ENCODE assay signal across 33 cellular contexts in genomic region chr11:45188127-45188526, GRCh38.
"Had no signal": no experiment of that assay in that cellular context is flagged by ENCODE, and none has a peak within 500 bp of the region (broad histone marks: within the 10 kb centered on the region; RNA-seq: fewer than 3 reads in every experiment).

No MANE protein-coding gene starts in this region.

- H3K4me3 ChIP-seq: ascending aorta, breast epithelium, cardiac muscle cell, colonic mucosa, dorsolateral prefrontal cortex, esophagus squamous epithelium, gastroesophageal sphincter, heart right ventricle had no signal

- DNase-seq: activated B cell treated with CpG ODN at 0.5 μM for 24 hours; activated CD4-positive, alpha-beta memory T cell treated with anti-CD3 and anti-CD28 coated beads for 36 hours; activated CD4-positive, alpha-beta T cell treated with anti-CD3 and anti-CD28 coated beads for 48 hours; activated effector memory CD4-positive, alpha-beta T cell treated with Interleukin-2 at 50 U/mL for 16 hours; activated gamma-delta T cell treated with Interleukin-2 at 50 U/mL for 16 hours; activated naive CD4-positive, alpha-beta T cell treated with anti-CD3 and anti-CD28 coated beads, Interleukin-2, amount 50 U/mL, for 16 hours; activated naive CD4-positive, alpha-beta T cell treated with Interleukin-2 at 50 U/mL for 16 hours; activated T-cell treated with anti-CD3 and anti-CD28 coated beads for 4 hours; activated T-cell treated with anti-CD3 and anti-CD28 coated beads, Interleukin-2, amount 50 U/mL, for 24 hours; activated T-cell treated with anti-CD3 and anti-CD28 coated beads, Interleukin-2, amount 50 U/mL, for 72 hours; central memory CD4-positive, alpha-beta T cell; cerebellar nuclear complex; colonic mucosa; dorsolateral prefrontal cortex; effector memory CD4-positive, alpha-beta T cell; endodermal cell; esophagus squamous epithelium; foreskin melanocyte; heart right ventricle; T-helper 1 cell; T-helper 17 cell; T1000; WERI-Rb-1 had no signal

- ATAC-seq: activated CD4-positive, CD25-positive, alpha-beta regulatory T cell treated with anti-CD3 and anti-CD28 coated beads, Interleukin-2, amount 50 U/mL, for 24 hours; activated T-cell treated with anti-CD3 and anti-CD28 coated beads, Interleukin-2, amount 50 U/mL, for 72 hours; gastroesophageal sphincter; T-helper 17 cell had no signal

- H3K27me3 Mint-ChIP-seq: activated B cell treated with CpG ODN at 0.5 μM for 24 hours; activated CD4-positive, alpha-beta memory T cell treated with anti-CD3 and anti-CD28 coated beads for 36 hours; activated naive CD8-positive, alpha-beta T cell; activated T-cell treated with anti-CD3 and anti-CD28 coated beads, Interleukin-2, amount 50 U/mL, for 24 hours; dendritic cell treated with granulocyte-macrophage colony-stimulating factor and Interleukin-4, amounts not matched to agents 40 ng/mL and 50 ng/mL, for 4 days; T-helper 17 cell had no signal

- H3K27ac Mint-ChIP-seq: activated B cell treated with CpG ODN at 0.5 μM for 24 hours; activated CD4-positive, alpha-beta memory T cell treated with anti-CD3 and anti-CD28 coated beads for 36 hours; activated naive CD8-positive, alpha-beta T cell; activated T-cell treated with anti-CD3 and anti-CD28 coated beads, Interleukin-2, amount 50 U/mL, for 24 hours; activated T-cell treated with anti-CD3 and anti-CD28 coated beads, Interleukin-2, amount 50 U/mL, for 72 hours; brain; dendritic cell treated with granulocyte-macrophage colony-stimulating factor and Interleukin-4, amounts not matched to agents 40 ng/mL and 50 ng/mL, for 4 days; endodermal cell; T-helper 17 cell; T-helper 2 cell treated with Interferon-gamma antibody and Interleukin-4, amounts not matched to agents 5 μg/mL and 100 μg/mL, for 36 hours had no signal

- H3K4me1 Mint-ChIP-seq: activated B cell treated with CpG ODN at 0.5 μM for 24 hours, brain, endodermal cell had no signal

- H3K27ac ChIP-seq: ascending aorta, breast epithelium, cardiac muscle cell, colonic mucosa, dorsolateral prefrontal cortex, epithelial cell of prostate, esophagus squamous epithelium, gastroesophageal sphincter, heart right ventricle, WERI-Rb-1 had no signal

- H3K4me1 ChIP-seq: ascending aorta, breast epithelium, colonic mucosa, esophagus squamous epithelium, heart right ventricle had no signal

- H3K27me3 ChIP-seq: ascending aorta, breast epithelium, cardiac muscle cell, colonic mucosa, dorsolateral prefrontal cortex, esophagus squamous epithelium, gastroesophageal sphincter, heart right ventricle had no signal

- H3K9me3 Mint-ChIP-seq: activated B cell treated with CpG ODN at 0.5 μM for 24 hours; activated CD4-positive, alpha-beta memory T cell treated with anti-CD3 and anti-CD28 coated beads for 36 hours; activated T-cell treated with anti-CD3 and anti-CD28 coated beads, Interleukin-2, amount 50 U/mL, for 24 hours; activated T-cell treated with anti-CD3 and anti-CD28 coated beads, Interleukin-2, amount 50 U/mL, for 72 hours; dendritic cell treated with granulocyte-macrophage colony-stimulating factor and Interleukin-4, amounts not matched to agents 40 ng/mL and 50 ng/mL, for 4 days; T-helper 2 cell treated with Interferon-gamma antibody and Interleukin-4, amounts not matched to agents 5 μg/mL and 100 μg/mL, for 36 hours had no signal

- H3K36me3 ChIP-seq: breast epithelium, colonic mucosa had no signal

- H3K9me3 ChIP-seq: ascending aorta, breast epithelium, colonic mucosa, esophagus squamous epithelium, gastroesophageal sphincter had no signal

- H3K4me3 Mint-ChIP-seq: activated B cell treated with CpG ODN at 0.5 μM for 24 hours; activated CD4-positive, alpha-beta memory T cell treated with anti-CD3 and anti-CD28 coated beads for 36 hours; activated naive CD8-positive, alpha-beta T cell; activated T-cell treated with anti-CD3 and anti-CD28 coated beads, Interleukin-2, amount 50 U/mL, for 24 hours; activated T-cell treated with anti-CD3 and anti-CD28 coated beads, Interleukin-2, amount 50 U/mL, for 72 hours; brain; dendritic cell treated with granulocyte-macrophage colony-stimulating factor and Interleukin-4, amounts not matched to agents 40 ng/mL and 50 ng/mL, for 4 days; endodermal cell; T-helper 17 cell; T-helper 2 cell treated with Interferon-gamma antibody and Interleukin-4, amounts not matched to agents 5 μg/mL and 100 μg/mL, for 36 hours had no signal
